In genomic region chr1:67339623-67340343, GRCh38 we compare ENCODE assay signal across 1 cellular context.
TF ChIP-seq lines count a peak whose summit lies in the region.

No MANE protein-coding gene starts in this region.

TF ChIP-seq in K562, 482 proteins besides CTCF, POLR2A, EP300 and RAD21 (continued from another document):
- TF ChIP-seq TAL1 (IDR thresholded peaks at IDR 0.05) (no peak), ATF7 (IDR thresholded peaks at IDR 0.05) (no peak), ARID1B (IDR thresholded peaks at IDR 0.05) (peak; percentile 41; the same call in 1 of the 2 replicates), TRIM28 (IDR thresholded peaks at IDR 0.05) (no peak), NR3C1 (CRISPR knock-in tag; IDR thresholded peaks at IDR 0.05) (no peak), CXXC5 (CRISPR knock-in tag; IDR thresholded peaks at IDR 0.05) (no peak), ZSCAN29 (IDR thresholded peaks at IDR 0.05) (peak; percentile 82; the same call in 1 of the 2 replicates), BHLHE40 (IDR thresholded peaks at IDR 0.05; ENCODE audit: low read length) (no peak), SPI1 (IDR thresholded peaks at IDR 0.05; ENCODE audit: borderline replicate concordance, low read depth, low read length) (peak; percentile 63), SP2 (IDR thresholded peaks at IDR 0.05; ENCODE audit: extremely low read depth, low read depth, low read length, poor library complexity, severe bottlenecking) (no peak), PKNOX1 (IDR thresholded peaks at IDR 0.05) (peak; percentile 69), DDX20 (tag; IDR thresholded peaks at IDR 0.05; ENCODE audit: low read depth) (no peak), MAFK (IDR thresholded peaks at IDR 0.05; ENCODE audit: low read length) (0 out of 2 replicates have a peak, but pooled peaks have one; percentile 23), SMARCB1 (IDR thresholded peaks at IDR 0.05; ENCODE audit: insufficient read length, low read depth) (no peak), XRCC5 (IDR thresholded peaks at IDR 0.05; ENCODE audit: low read depth, low read length) (no peak), FOSL1 (tag; conservative IDR thresholded peaks at IDR 0.05) (peak; percentile 83), MAFG (tag; conservative IDR thresholded peaks at IDR 0.05) (no peak), HMGN3 (IDR thresholded peaks at IDR 0.05; ENCODE audit: borderline replicate concordance, extremely low read depth, insufficient read length, low read depth, low read length) (no peak), ZNF766 (CRISPR knock-in tag; conservative IDR thresholded peaks at IDR 0.05) (peak; percentile 75), NR1H2 (CRISPR knock-in tag; IDR thresholded peaks at IDR 0.05) (no peak)
